28 cellular contexts compared by ENCODE assay signal in the genomic region with DNA sequence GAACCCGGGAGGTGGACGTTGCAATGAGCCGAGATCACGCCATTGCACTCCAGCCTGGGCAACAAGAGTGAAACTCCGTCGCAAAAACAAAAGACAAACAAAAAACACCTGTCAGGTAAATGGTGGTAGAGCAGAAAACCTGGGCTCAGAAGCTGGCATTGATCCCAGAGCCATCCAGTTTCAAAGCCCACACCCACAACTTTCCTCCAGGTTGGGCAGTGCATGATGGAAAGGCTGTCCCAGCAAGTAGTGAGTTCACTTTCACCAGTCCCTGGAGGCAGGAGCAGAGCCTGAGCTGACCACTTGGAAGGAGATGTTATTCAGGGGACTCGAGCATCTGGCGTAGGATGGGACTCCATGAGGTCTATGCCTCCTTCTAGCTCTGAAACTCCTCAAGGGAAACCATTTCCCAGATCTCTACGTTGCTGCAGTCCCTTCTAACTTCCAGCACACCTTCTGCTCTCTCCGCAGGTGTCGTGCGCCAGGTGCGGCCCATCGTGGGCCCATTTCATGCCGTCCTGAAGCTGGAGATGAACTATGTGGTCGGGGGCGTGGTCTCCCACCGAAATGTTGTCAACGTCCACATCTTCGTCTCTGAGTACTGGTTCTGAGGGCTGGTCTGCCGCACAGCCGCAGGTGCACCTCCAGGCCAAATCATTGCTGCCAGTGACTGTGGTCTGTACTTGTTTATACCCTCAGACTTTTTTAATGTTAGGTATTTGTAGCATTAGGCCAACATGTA.
DNase-seq lines count a peak whose midpoint lies in the region; ATAC-seq and TF ChIP-seq lines count a peak whose summit lies in the region.
"Had no signal": no experiment of that assay in that cellular context is flagged by ENCODE, and none has a peak within 500 bp of the region (broad histone marks: within the 10 kb centered on the region; RNA-seq: fewer than 3 reads in every experiment).

No MANE protein-coding gene starts in this region.

- no peaks in the 10 kb centered on the region for H3K9me3 ChIP-seq in parathyroid adenoma (ENCODE audit: control insufficient read depth, low read length)
- H3K9me3 ChIP-seq: BE2C, gastroesophageal sphincter, psoas muscle, tibial artery had no signal

- no peak for ATAC-seq in GM18511 (IDR thresholded peaks at IDR 0.05; ENCODE audit: unreplicated experiment)
- no peak for ATAC-seq in stimulated activated naive B cell treated with anti-CD40 and anti-IgM and Interleukin-4, amounts not matched to agents 10 μg/mL and 1 μg/mL and 100 μg/mL, for 72 hours (replicated peaks)
- ATAC-seq: activated naive CD8-positive, alpha-beta T cell treated with anti-CD3 and anti-CD28 coated beads, Interleukin-2, amount 50 U/mL, for 24 hours had no signal

- H3K4me1 ChIP-seq in parathyroid adenoma: peaks cover 28% of the 10 kb centered on the region
- H3K4me1 ChIP-seq: psoas muscle had no signal

- TF ChIP-seq CTCF in VCaP (conservative IDR thresholded peaks at IDR 0.05) (no peak), parathyroid adenoma (IDR thresholded peaks at IDR 0.05) (no peak)

- no peaks in the 10 kb centered on the region for H3K36me3 Mint-ChIP-seq in stimulated activated naive B cell treated with anti-CD40 and anti-IgM and Interleukin-4, amounts not matched to agents 10 μg/mL and 1 μg/mL and 100 μg/mL, for 72 hours
- H3K36me3 Mint-ChIP-seq: CD8-positive, alpha-beta memory T cell; memory B cell had no signal

- no peaks in the 10 kb centered on the region for H3K36me3 ChIP-seq in parathyroid adenoma (ENCODE audit: control insufficient read depth, insufficient read depth, low read length)
- H3K36me3 ChIP-seq: BE2C, WERI-Rb-1 had no signal

- peak; percentile 21 for DNase-seq in NCI-H2029 (lab: John Stamatoyannopoulos, UW)
- DNase-seq in NCI-H2029 treated with DMSO at 0.1 percent for 48 hours (lab: John Stamatoyannopoulos, UW): no peak
- peak; percentile 32 for DNase-seq in NCI-H2107 (lab: John Stamatoyannopoulos, UW)
- no peak for DNase-seq in activated CD4-positive, CD25-positive, alpha-beta regulatory T cell (lab: John Stamatoyannopoulos, UW)
- DNase-seq in stimulated activated naive B cell treated with anti-CD40 and anti-IgM and Interleukin-4, amounts not matched to agents 10 μg/mL and 1 μg/mL and 100 μg/mL, for 72 hours: no peak
- DNase-seq: activated CD4-positive, alpha-beta T cell treated with anti-CD3 and anti-CD28 coated beads, Interleukin-2, amount 10 ng/mL, durations not matched to agents 24 days and 14 days; activated gamma-delta T cell; activated naive CD8-positive, alpha-beta T cell treated with anti-CD3 and anti-CD28 coated beads, Interleukin-2, amount 50 U/mL, for 24 hours; activated T-cell treated with anti-CD3 and anti-CD28 coated beads, Interleukin-2, amount 50 U/mL, for 1 hour; BE2C; CD8-positive, alpha-beta memory T cell; DND-41; hippocampal formation; NCI-H146; NCI-H446; NK-92 treated with Interleukin-12 subunit alpha and Interleukin-12 subunit beta, amount 100 ng/mL, for 24 hours; psoas muscle; SIG-M5; stimulated activated CD8-positive, alpha-beta memory T cell treated with anti-CD3 and anti-CD28 coated beads, Interleukin-4, amount 100 ng/mL, for 48 hours; T-helper 9 cell; tibial artery; WERI-Rb-1 had no signal

- no peaks in the 10 kb centered on the region for H3K9me3 Mint-ChIP-seq in stimulated activated naive B cell treated with anti-CD40 and anti-IgM and Interleukin-4, amounts not matched to agents 10 μg/mL and 1 μg/mL and 100 μg/mL, for 72 hours
- H3K9me3 Mint-ChIP-seq: activated CD4-positive, alpha-beta T cell treated with anti-CD3 and anti-CD28 coated beads, Interleukin-2, amount 10 ng/mL, durations not matched to agents 24 days and 14 days; activated naive CD8-positive, alpha-beta T cell treated with anti-CD3 and anti-CD28 coated beads, Interleukin-2, amount 50 U/mL, for 24 hours; central memory CD8-positive, alpha-beta T cell; memory B cell had no signal

- no peak overlapping the region for H2AFZ ChIP-seq in parathyroid adenoma

- no peaks in the 10 kb centered on the region for H3K27me3 ChIP-seq in parathyroid adenoma (ENCODE audit: control insufficient read depth, insufficient read depth, low read length)
- H3K27me3 ChIP-seq: BE2C, tibial artery had no signal

- peaks cover 5 to 19% of the 10 kb centered on the region in 2 donors for H3K27me3 Mint-ChIP-seq in stimulated activated naive B cell treated with anti-CD40 and anti-IgM and Interleukin-4, amounts not matched to agents 10 μg/mL and 1 μg/mL and 100 μg/mL, for 72 hours
- H3K27me3 Mint-ChIP-seq: activated naive CD8-positive, alpha-beta T cell treated with anti-CD3 and anti-CD28 coated beads, Interleukin-2, amount 50 U/mL, for 24 hours had no signal

- H3K79me2 ChIP-seq in parathyroid adenoma: no peaks in the 10 kb centered on the region

- H3K27ac Mint-ChIP-seq in stimulated activated naive B cell treated with anti-CD40 and anti-IgM and Interleukin-4, amounts not matched to agents 10 μg/mL and 1 μg/mL and 100 μg/mL, for 72 hours: no peak overlapping the region
- H3K27ac Mint-ChIP-seq: activated CD4-positive, alpha-beta T cell treated with anti-CD3 and anti-CD28 coated beads, Interleukin-2, amount 10 ng/mL, durations not matched to agents 24 days and 14 days; activated naive CD8-positive, alpha-beta T cell treated with anti-CD3 and anti-CD28 coated beads, Interleukin-2, amount 50 U/mL, for 24 hours; memory B cell had no signal

- H3K4me1 Mint-ChIP-seq in stimulated activated naive B cell treated with anti-CD40 and anti-IgM and Interleukin-4, amounts not matched to agents 10 μg/mL and 1 μg/mL and 100 μg/mL, for 72 hours: peaks cover 10 to 21% of the 10 kb centered on the region in 2 donors
- H3K4me1 Mint-ChIP-seq: activated CD4-positive, alpha-beta T cell treated with anti-CD3 and anti-CD28 coated beads, Interleukin-2, amount 10 ng/mL, durations not matched to agents 24 days and 14 days; activated naive CD8-positive, alpha-beta T cell treated with anti-CD3 and anti-CD28 coated beads, Interleukin-2, amount 50 U/mL, for 24 hours; CD8-positive, alpha-beta memory T cell; central memory CD8-positive, alpha-beta T cell had no signal

- H3K4me3 Mint-ChIP-seq in stimulated activated naive B cell treated with anti-CD40 and anti-IgM and Interleukin-4, amounts not matched to agents 10 μg/mL and 1 μg/mL and 100 μg/mL, for 72 hours: no peak overlapping the region
- H3K4me3 Mint-ChIP-seq: activated CD4-positive, alpha-beta T cell treated with anti-CD3 and anti-CD28 coated beads, Interleukin-2, amount 10 ng/mL, durations not matched to agents 24 days and 14 days; activated naive CD8-positive, alpha-beta T cell treated with anti-CD3 and anti-CD28 coated beads, Interleukin-2, amount 50 U/mL, for 24 hours; CD8-positive, alpha-beta memory T cell; central memory CD8-positive, alpha-beta T cell; memory B cell had no signal

- no peak overlapping the region for H3K4me2 ChIP-seq in parathyroid adenoma (ENCODE audit: low read length)

- no peak overlapping the region for H3K4me3 ChIP-seq in parathyroid adenoma (ENCODE audit: low read depth, low read length)
- H3K4me3 ChIP-seq: gastroesophageal sphincter, psoas muscle, tibial artery had no signal

- H3K9ac ChIP-seq in parathyroid adenoma: no peak overlapping the region

- H3K27ac ChIP-seq in VCaP (peak overlapping the region; percentile 80; the same call in 1 of the 2 replicates), parathyroid adenoma (peak overlapping the region; percentile 97)
- H3K27ac ChIP-seq: psoas muscle, tibial artery, WERI-Rb-1 had no signal

Comparison
In these comparisons a context has a peak if more than half of its experiments do, and no peak if none do; other contexts are left out.
1. DNase-seq: peak in NCI-H2029 (single experiment) and NCI-H2107 (single experiment); none in NCI-H2029 treated with DMSO at 0.1 percent for 48 hours (single experiment), activated CD4-positive, CD25-positive, alpha-beta regulatory T cell (0 of 4) and stimulated activated naive B cell treated with anti-CD40 and anti-IgM and Interleukin-4, amounts not matched to agents 10 μg/mL and 1 μg/mL and 100 μg/mL, for 72 hours (single experiment).